19 cellular contexts compared by ENCODE assay signal in the genomic region with DNA sequence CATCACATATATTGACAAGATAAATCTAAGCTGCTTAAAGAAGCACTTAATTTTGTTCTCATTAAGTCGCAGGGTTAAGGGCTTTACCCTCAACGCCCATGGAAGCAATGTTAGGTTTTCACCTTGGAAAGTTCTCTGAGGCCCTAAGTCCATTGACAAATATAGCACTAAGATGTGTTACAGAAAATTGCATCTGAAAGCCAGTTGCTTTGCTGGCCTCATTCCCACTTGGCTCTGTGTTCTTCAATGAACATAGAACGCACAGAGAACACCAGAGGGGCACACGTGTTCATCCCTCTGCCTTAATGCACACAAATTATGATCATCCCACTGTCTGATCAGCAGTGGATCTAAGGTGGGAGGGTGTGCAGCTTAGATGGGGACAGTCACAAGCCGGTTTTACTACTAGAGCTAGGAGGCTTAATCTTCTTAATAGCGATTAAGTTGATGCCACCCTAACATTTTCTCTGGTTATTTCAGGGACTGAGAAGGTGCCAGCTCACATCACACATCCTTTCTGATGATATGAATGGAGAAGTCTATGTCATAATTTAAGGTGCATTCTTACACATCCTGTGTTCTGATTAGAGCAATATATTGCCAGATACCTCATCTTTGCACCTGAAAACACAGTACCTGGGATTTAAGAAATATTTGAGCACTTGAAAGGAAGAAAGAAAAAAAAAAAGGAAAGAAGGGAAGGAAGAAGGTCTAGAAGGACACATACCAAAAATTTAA.
A peak's percentile ranks its signal among the peaks of the same experiment; 100 is the strongest.
DNase-seq lines count a peak whose midpoint lies in the region; ATAC-seq and TF ChIP-seq lines count a peak whose summit lies in the region.
"Had no signal": no experiment of that assay in that cellular context is flagged by ENCODE, and none has a peak within 500 bp of the region (broad histone marks: within the 10 kb centered on the region; RNA-seq: fewer than 3 reads in every experiment).

No MANE protein-coding gene starts in this region.

- H3K4me3 ChIP-seq in testis, result no peak overlapping the region
- H3K4me3 ChIP-seq: BLaER1 treated with 17β-estradiol and CSF1 and Interleukin-3, amounts not matched to agents 10 nM and 100 nM; HAP-1 had no signal

- no peaks in the 10 kb centered on the region for H3K9me3 ChIP-seq in testis
- H3K9me3 ChIP-seq: BLaER1 treated with 17β-estradiol and CSF1 and Interleukin-3, amounts not matched to agents 10 nM and 100 nM; Caco-2; HAP-1 had no signal

- H3K27ac ChIP-seq in testis, result no peak overlapping the region
- H3K27ac ChIP-seq: BLaER1 treated with 17β-estradiol and CSF1 and Interleukin-3, amounts not matched to agents 10 nM and 100 nM; HL-60 had no signal

- peak in 1 of 2 donors; percentile 53 for ATAC-seq in activated T-cell treated with anti-CD3 and anti-CD28 coated beads, Interleukin-2, amount 50 U/mL, for 72 hours (replicated peaks in 1 of 2)
- peak; percentile 54 for ATAC-seq in central memory CD8-positive, alpha-beta T cell (replicated peaks; ENCODE audit: extremely low read depth, poor library complexity, severe bottlenecking)
- ATAC-seq in GM18868 (IDR thresholded peaks at IDR 0.05; ENCODE audit: unreplicated experiment) (no peak), HG03378 (IDR thresholded peaks at IDR 0.05; ENCODE audit: unreplicated experiment) (no peak)

- H3K27me3 Mint-ChIP-seq in activated T-cell treated with anti-CD3 and anti-CD28 coated beads, Interleukin-2, amount 50 U/mL, for 72 hours (ENCODE audit: low read depth), result no peaks in the 10 kb centered on the region
- H3K27me3 Mint-ChIP-seq in central memory CD8-positive, alpha-beta T cell, result no peaks in the 10 kb centered on the region

- H3K27ac Mint-ChIP-seq in activated T-cell treated with anti-CD3 and anti-CD28 coated beads, Interleukin-2, amount 50 U/mL, for 72 hours, result peak overlapping the region; percentile 52
- peak overlapping the region; percentile 79 for H3K27ac Mint-ChIP-seq in central memory CD8-positive, alpha-beta T cell (ENCODE audit: low read depth)

- H3K36me3 Mint-ChIP-seq in activated T-cell treated with anti-CD3 and anti-CD28 coated beads, Interleukin-2, amount 50 U/mL, for 72 hours (ENCODE audit: insufficient read depth in 2 of 2), result peaks cover 0 to 3% of the 10 kb centered on the region in 2 donors
- peaks cover 2% of the 10 kb centered on the region for H3K36me3 Mint-ChIP-seq in central memory CD8-positive, alpha-beta T cell (ENCODE audit: insufficient read depth)

- intact Hi-C loops in testis (cut with DNase I; ENCODE audit: low total_unique reads), result no loop called here

- DNase-seq in activated T-cell treated with anti-CD3 and anti-CD28 coated beads, Interleukin-2, amount 50 U/mL, for 72 hours, result no peak
- no peak for DNase-seq in activated T-cell treated with anti-CD3 and anti-CD28 coated beads, Interleukin-2, amount 50 U/mL, for 1 hour
- DNase-seq in NCI-H82 treated with DMSO at 0.1 percent for 48 hours (lab: John Stamatoyannopoulos, UW; ENCODE audit: unreplicated experiment) (peak; percentile 97), testis (peak; percentile 36), COR-L47 (lab: John Stamatoyannopoulos, UW) (no peak)
- DNase-seq in central memory CD8-positive, alpha-beta T cell (ENCODE audit: low spot score in 2 of 2), result no peak
- DNase-seq: Caco-2, DMS53, NCI-H1105, NCI-H1694, NCI-H2107, NCI-H2227 treated with DMSO at 0.1 percent for 48 hours, NCI-H524 treated with DMSO at 0.1 percent for 48 hours, RPMI8226 had no signal

- no peaks in the 10 kb centered on the region for H3K27me3 ChIP-seq in testis
- H3K27me3 ChIP-seq: BLaER1 treated with 17β-estradiol and CSF1 and Interleukin-3, amounts not matched to agents 10 nM and 100 nM had no signal

- H3K4me1 ChIP-seq in testis, result no peaks in the 10 kb centered on the region
- H3K4me1 ChIP-seq: Caco-2, HAP-1 had no signal

- WGBS in testis, 2 donors, result 77 to 82% methylated on average over 6 of the region's 6 CpGs

- H3K4me3 Mint-ChIP-seq in activated T-cell treated with anti-CD3 and anti-CD28 coated beads, Interleukin-2, amount 50 U/mL, for 72 hours, result peak overlapping the region in 1 of 2 donors; percentile 61
- H3K4me3 Mint-ChIP-seq in central memory CD8-positive, alpha-beta T cell, result peak overlapping the region; percentile 52

- no peaks in the 10 kb centered on the region for H3K36me3 ChIP-seq in testis (ENCODE audit: low read depth, missing control alignments)
- H3K36me3 ChIP-seq: BLaER1 treated with 17β-estradiol and CSF1 and Interleukin-3, amounts not matched to agents 10 nM and 100 nM; HAP-1 had no signal

- H3K9me3 Mint-ChIP-seq in activated T-cell treated with anti-CD3 and anti-CD28 coated beads, Interleukin-2, amount 50 U/mL, for 72 hours, result no peaks in the 10 kb centered on the region
- peaks cover 5% of the 10 kb centered on the region for H3K9me3 Mint-ChIP-seq in central memory CD8-positive, alpha-beta T cell

- no peak for TF ChIP-seq POLR2A in testis (IDR thresholded peaks at IDR 0.05)

- TF ChIP-seq CTCF in testis (IDR thresholded peaks at IDR 0.05), result no peak

- peaks cover 44% of the 10 kb centered on the region for H3K4me1 Mint-ChIP-seq in activated T-cell treated with anti-CD3 and anti-CD28 coated beads, Interleukin-2, amount 50 U/mL, for 72 hours (ENCODE audit: low read depth)
- H3K4me1 Mint-ChIP-seq in central memory CD8-positive, alpha-beta T cell, result peaks cover 42% of the 10 kb centered on the region

Comparison
In these comparisons a context has a peak if more than half of its experiments do, and no peak if none do; other contexts are left out.
1. DNase-seq: peak in NCI-H82 treated with DMSO at 0.1 percent for 48 hours (single experiment) and testis (single experiment); none in activated T-cell treated with anti-CD3 and anti-CD28 coated beads, Interleukin-2, amount 50 U/mL, for 72 hours (0 of 2), activated T-cell treated with anti-CD3 and anti-CD28 coated beads, Interleukin-2, amount 50 U/mL, for 1 hour (single experiment), central memory CD8-positive, alpha-beta T cell (0 of 2) and COR-L47 (single experiment).